Comparison of ENCODE assay signal across 8 cellular contexts in the genomic region with DNA sequence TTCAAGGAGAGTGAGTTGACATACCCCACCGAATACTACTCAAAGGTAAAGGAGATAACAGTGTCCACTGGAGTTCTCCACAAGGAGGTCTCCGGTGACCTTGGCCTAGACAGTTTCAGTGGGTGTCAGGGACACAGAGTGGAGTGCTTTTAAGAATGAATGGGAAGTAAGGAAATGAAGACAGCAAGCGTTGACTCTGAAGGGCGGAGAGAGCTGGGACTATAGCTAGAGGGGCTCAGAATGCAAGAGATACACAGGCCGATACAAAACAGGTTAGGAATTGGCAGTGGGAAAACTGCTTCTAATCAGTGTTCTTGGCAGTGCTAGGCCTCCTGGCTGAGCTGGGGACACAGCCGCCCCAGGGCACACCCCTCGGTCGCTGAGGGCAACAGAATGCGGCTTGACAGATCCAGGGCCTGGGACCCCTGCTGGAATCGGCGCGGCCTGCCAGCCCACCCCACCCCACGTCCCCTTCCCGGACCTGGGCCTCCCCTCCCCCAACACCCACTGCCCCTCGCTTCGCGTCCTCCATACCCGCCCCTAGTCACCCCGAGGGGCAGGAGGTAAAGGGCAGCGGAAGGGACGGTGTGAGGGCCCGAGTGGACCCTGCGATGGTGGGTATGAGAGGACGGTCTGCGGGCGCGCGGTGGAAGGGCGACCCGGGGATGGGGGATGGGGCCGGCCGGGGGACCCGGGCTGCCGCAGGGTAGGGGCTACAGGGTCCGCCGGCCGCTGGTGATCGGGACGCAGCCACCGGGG. TPM values are rescaled to one million over a fixed set of nuclear protein-coding genes. Genes with fewer than 3 reads are reported as not detected.
DNase-seq lines count a peak whose midpoint lies in the region; ATAC-seq and TF ChIP-seq lines count a peak whose summit lies in the region.

No MANE protein-coding gene starts in this region.

- H3K36me3 Mint-ChIP-seq in activated CD4-positive, alpha-beta memory T cell treated with anti-CD3 and anti-CD28 coated beads for 36 hours = no peaks in the 10 kb centered on the region
- H3K36me3 Mint-ChIP-seq in Calu3 (ENCODE audit: insufficient read depth, unreplicated experiment) = peaks cover 6% of the 10 kb centered on the region

- peaks cover 8% of the 10 kb centered on the region for H3K4me1 Mint-ChIP-seq in activated CD4-positive, alpha-beta memory T cell treated with anti-CD3 and anti-CD28 coated beads for 36 hours (ENCODE audit: low read depth)
- no peaks in the 10 kb centered on the region for H3K4me1 Mint-ChIP-seq in Calu3 (ENCODE audit: low read depth, unreplicated experiment)

- peaks cover 2% of the 10 kb centered on the region for H3K27me3 Mint-ChIP-seq in activated CD4-positive, alpha-beta memory T cell treated with anti-CD3 and anti-CD28 coated beads for 36 hours
- peaks cover 32% of the 10 kb centered on the region for H3K27me3 Mint-ChIP-seq in Calu3 (ENCODE audit: unreplicated experiment)

- BruUV-seq in Calu3 (replicated peaks; lab: Mats Ljungman, UMichigan) = no TSS peak

- no peak for TF ChIP-seq CTCF in Calu3 (IDR thresholded peaks at IDR 0.05; ENCODE audit: unreplicated experiment)

- H3K4me3 Mint-ChIP-seq in activated CD4-positive, alpha-beta memory T cell treated with anti-CD3 and anti-CD28 coated beads for 36 hours = no peak overlapping the region
- H3K4me3 Mint-ChIP-seq in Calu3 (ENCODE audit: low read depth, unreplicated experiment) = no peak overlapping the region

- H3K9me3 Mint-ChIP-seq in activated CD4-positive, alpha-beta memory T cell treated with anti-CD3 and anti-CD28 coated beads for 36 hours = no peaks in the 10 kb centered on the region
- no peaks in the 10 kb centered on the region for H3K9me3 Mint-ChIP-seq in Calu3 (ENCODE audit: low read depth, unreplicated experiment)

- ATAC-seq in GM21786 (IDR thresholded peaks at IDR 0.05; ENCODE audit: unreplicated experiment) = no peak

- CTCF ChIA-PET in activated CD4-positive, alpha-beta memory T cell treated with anti-CD3 and anti-CD28 coated beads for 36 hours (lab: Charles Lee) = interaction anchor here (0.9 to 3.3 kb wide), 7 partner anchors 21 to 394 kb away, joined by 3 to 37 read pairs (median 4); partner anchors contain the start of gene MRPL17
- CTCF ChIA-PET in Calu3 (lab: Charles Lee) = no interaction called here

- H3K27ac Mint-ChIP-seq in activated CD4-positive, alpha-beta memory T cell treated with anti-CD3 and anti-CD28 coated beads for 36 hours = peak overlapping the region; percentile 61
- no peak overlapping the region for H3K27ac Mint-ChIP-seq in Calu3 (ENCODE audit: unreplicated experiment)

- intact Hi-C loops in activated CD4-positive, alpha-beta memory T cell treated with anti-CD3 and anti-CD28 coated beads for 36 hours (cut with micrococcal nuclease) = loop anchor here (2.0 to 10.0 kb wide), 3 partner anchors 62 to 266 kb away; partner anchors contain the start of genes ARFIP2, FHIP1B, MRPL17 and TIMM10B
- intact Hi-C loops in Calu3 (cut with micrococcal nuclease; ENCODE audit: unreplicated experiment) = no loop called here

- POLR2A ChIA-PET in activated CD4-positive, alpha-beta memory T cell treated with anti-CD3 and anti-CD28 coated beads for 36 hours (lab: Charles Lee) = interaction anchor here (1.0 to 2.5 kb wide), 7 partner anchors 16 to 63 kb away, joined by 4 to 21 read pairs (median 6); partner anchors contain the start of genes ARFIP2, SMPD1, TIMM10B and TRIM3

- DNase-seq in stimulated activated CD4-positive, alpha-beta T cell treated with anti-CD3 and anti-CD28 coated beads, Interleukin-2, amount 100 ng/mL, for 24 hours = peak; percentile 23 to 25
- no peak for DNase-seq in stimulated activated CD4-positive, alpha-beta T cell treated with anti-CD3 and anti-CD28 coated beads, Interleukin-1b, Interleukin-23, amount 100 ng/mL, for 48 hours
- DNase-seq in activated CD4-positive, alpha-beta memory T cell treated with anti-CD3 and anti-CD28 coated beads for 36 hours = peak; percentile 24
- DNase-seq in iPS-NIHi11 (ENCODE audit: low spot score) (peak; percentile 72), substantia nigra (lab: John Stamatoyannopoulos, UW) (peak in 11 of 49 donors; percentile 30 to 70 (median 55)), NCI-H2171 treated with DMSO at 0.1 percent for 48 hours (lab: John Stamatoyannopoulos, UW) (no peak), Calu3 (no peak)

- H3K27ac ChIP-seq in substantia nigra (ENCODE audit: low read depth, low read length, poor library complexity, severe bottlenecking) = peak overlapping the region; percentile 95

RNA-seq across cellular contexts. Expression of gene APBB1, which starts 0.5 kb away (rescaled TPM):
- total RNA-seq in activated CD4-positive, alpha-beta memory T cell treated with anti-CD3 and anti-CD28 coated beads for 36 hours = 10 to 100 TPM; 51.6 to 55.3 TPM
- 2.8 and 2.9 TPM in 2 replicates for total RNA-seq in Calu3 (2022)

RNA-seq across cellular contexts. Expression of gene HPX, which starts 22.4 kb away (rescaled TPM):
- under 1 TPM in 1 of 2 experiments, not detected in 1; 0.56 TPM for total RNA-seq in activated CD4-positive, alpha-beta memory T cell treated with anti-CD3 and anti-CD28 coated beads for 36 hours
- total RNA-seq in Calu3 (2022) = 0.45 and 11.0 TPM in 2 replicates

RNA-seq across cellular contexts. Expression of gene SMPD1, which starts 28.1 kb away (rescaled TPM):
- 10 to 100 TPM; 23.4 to 23.8 TPM for total RNA-seq in activated CD4-positive, alpha-beta memory T cell treated with anti-CD3 and anti-CD28 coated beads for 36 hours
- total RNA-seq in Calu3 (2022) = 21.2 and 25.6 TPM in 2 replicates

RNA-seq across cellular contexts. Expression of gene TRIM3, which starts 55.4 kb away (rescaled TPM):
- total RNA-seq in activated CD4-positive, alpha-beta memory T cell treated with anti-CD3 and anti-CD28 coated beads for 36 hours = 1 to 10 TPM; 6.4 to 8.0 TPM
- total RNA-seq in Calu3 (2022) = 9.5 and 10.6 TPM in 2 replicates

Comparison
In these comparisons a context has a peak if more than half of its experiments do, and no peak if none do; other contexts are left out.
1. DNase-seq: peak in stimulated activated CD4-positive, alpha-beta T cell treated with anti-CD3 and anti-CD28 coated beads, Interleukin-2, amount 100 ng/mL, for 24 hours (2 of 2), activated CD4-positive, alpha-beta memory T cell treated with anti-CD3 and anti-CD28 coated beads for 36 hours (single experiment) and iPS-NIHi11 (single experiment); none in stimulated activated CD4-positive, alpha-beta T cell treated with anti-CD3 and anti-CD28 coated beads, Interleukin-1b, Interleukin-23, amount 100 ng/mL, for 48 hours (single experiment), NCI-H2171 treated with DMSO at 0.1 percent for 48 hours (single experiment) and Calu3 (single experiment).
2. RNA of gene APBB1, which starts 0.5 kb away (total RNA-seq): 51.6 to 55.3 TPM in activated CD4-positive, alpha-beta memory T cell treated with anti-CD3 and anti-CD28 coated beads for 36 hours; 2.8 to 2.9 TPM in Calu3; every median in the first group is over 10 times any median in the second.